Comparison of ENCODE assay signal across 8 cellular contexts in genomic region chr22:30668306-30668655, GRCh38. TPM values are rescaled to one million over a fixed set of nuclear protein-coding genes. Genes with fewer than 3 reads are reported as not detected.
DNase-seq lines count a peak whose midpoint lies in the region; ATAC-seq and TF ChIP-seq lines count a peak whose summit lies in the region.

No MANE protein-coding gene starts in this region.

- H3K79me2 ChIP-seq in DOHH2 (ENCODE audit: control insufficient read depth, low read length) (no peaks in the 10 kb centered on the region), Loucy (ENCODE audit: insufficient read depth, low read length) (no peaks in the 10 kb centered on the region)

- H3K9me2 ChIP-seq in DOHH2 (replicated peaks; ENCODE audit: control insufficient read depth, low read length) (no peaks in the 10 kb centered on the region), Loucy (replicated peaks; ENCODE audit: low read depth, low read length) (no peaks in the 10 kb centered on the region)

- H2AFZ ChIP-seq in Loucy (ENCODE audit: low read length) (peak overlapping the region; percentile 83), neuron (ENCODE audit: low read depth, low read length) (peak overlapping the region; percentile 86)

- no peak for DNase-seq in dermis blood vessel endothelial cell
- DNase-seq in C1 segment of cervical spinal cord (lab: John Stamatoyannopoulos, UW): no peak
- no peak for DNase-seq in NCI-H1436 treated with DMSO at 0.1 percent for 48 hours (lab: John Stamatoyannopoulos, UW)

- no peaks in the 10 kb centered on the region for H3K36me3 ChIP-seq in DOHH2 (ENCODE audit: control insufficient read depth, low read length)
- H3K36me3 ChIP-seq in Loucy (ENCODE audit: insufficient read depth, low read length): no peaks in the 10 kb centered on the region
- no peaks in the 10 kb centered on the region for H3K36me3 ChIP-seq in ectodermal cell (ENCODE audit: control insufficient read depth, insufficient read depth, low read length)
- H3K36me3 ChIP-seq in neuron (ENCODE audit: insufficient read depth, low read length): no peaks in the 10 kb centered on the region

- no peak for ATAC-seq in GM19455 (IDR thresholded peaks at IDR 0.05; ENCODE audit: unreplicated experiment)

- no peaks in the 10 kb centered on the region for H4K20me1 ChIP-seq in DOHH2 (ENCODE audit: control insufficient read depth, insufficient read depth, low read depth, low read length)
- no peaks in the 10 kb centered on the region for H4K20me1 ChIP-seq in Loucy (ENCODE audit: insufficient read depth, low read length, poor library complexity, severe bottlenecking)

- no peak overlapping the region for H3K9ac ChIP-seq in Loucy (ENCODE audit: low read depth, low read length, poor library complexity, severe bottlenecking)

- H3K4me3 ChIP-seq in DOHH2 (ENCODE audit: low read length) (peak overlapping the region; percentile 94), Loucy (ENCODE audit: low read length, poor library complexity, severe bottlenecking) (peak overlapping the region; percentile 83), ectodermal cell (ENCODE audit: insufficient read depth, low read depth, low read length) (peak overlapping the region; percentile 57), neuron (ENCODE audit: low read length) (peak overlapping the region; percentile 72)

- 9% methylated on average over 15 of the region's 15 CpGs for WGBS in ectodermal cell, 2 experiments

- H3K4me2 ChIP-seq in DOHH2 (ENCODE audit: low read length) (peak overlapping the region; percentile 84), Loucy (ENCODE audit: low read depth, low read length, poor library complexity, severe bottlenecking) (peak overlapping the region; percentile 96)

- no peaks in the 10 kb centered on the region for H3F3A ChIP-seq in DOHH2 (ENCODE audit: control insufficient read depth, insufficient read depth)
- no peaks in the 10 kb centered on the region for H3F3A ChIP-seq in Loucy (ENCODE audit: low read depth)

- TF ChIP-seq CTCF in DOHH2 (IDR thresholded peaks at IDR 0.05; ENCODE audit: low read depth, low read length, poor library complexity, severe bottlenecking) (no peak), Loucy (conservative IDR thresholded peaks at IDR 0.05; ENCODE audit: low read length) (no peak)

- H3K9me3 ChIP-seq in DOHH2 (ENCODE audit: control insufficient read depth, insufficient read depth, low read length) (no peaks in the 10 kb centered on the region), Loucy (ENCODE audit: insufficient read depth, low read depth, low read length) (no peaks in the 10 kb centered on the region), ectodermal cell (ENCODE audit: control insufficient read depth, low read length) (no peaks in the 10 kb centered on the region), neuron (ENCODE audit: low read length) (no peaks in the 10 kb centered on the region)

- H3K27ac ChIP-seq in DOHH2 (ENCODE audit: low read depth, low read length): no peak overlapping the region
- H3K27ac ChIP-seq in ectodermal cell (ENCODE audit: insufficient read depth, low read depth, low read length, poor library complexity, severe bottlenecking): no peak overlapping the region

- H3K27me3 ChIP-seq in DOHH2 (ENCODE audit: control insufficient read depth, low read length): peaks cover 19% of the 10 kb centered on the region
- H3K27me3 ChIP-seq in Loucy (ENCODE audit: insufficient read depth, low read length, poor library complexity, severe bottlenecking): no peaks in the 10 kb centered on the region
- peaks cover 19% of the 10 kb centered on the region for H3K27me3 ChIP-seq in ectodermal cell (ENCODE audit: control insufficient read depth, insufficient read depth, low read length, poor library complexity, severe bottlenecking)
- peaks cover 8% of the 10 kb centered on the region for H3K27me3 ChIP-seq in neuron (ENCODE audit: insufficient read depth, low read length)

- H3K4me1 ChIP-seq in DOHH2 (ENCODE audit: control insufficient read depth, low read length): peaks cover 13% of the 10 kb centered on the region
- peaks cover 8% of the 10 kb centered on the region for H3K4me1 ChIP-seq in Loucy (ENCODE audit: insufficient read depth, low read length, poor library complexity, severe bottlenecking)
- H3K4me1 ChIP-seq in ectodermal cell (ENCODE audit: control insufficient read depth, insufficient read depth, low read length): peaks cover 6% of the 10 kb centered on the region
- H3K4me1 ChIP-seq in neuron (ENCODE audit: insufficient read depth, low read length): peaks cover 13% of the 10 kb centered on the region

RNA-seq across cellular contexts. Expression of gene DUSP18, which starts 0.6 kb away (rescaled TPM):
- 6.8 TPM for polyA plus RNA-seq in ectodermal cell (2013, experiment 1 of 4)
- polyA plus RNA-seq in ectodermal cell (2013, experiment 2 of 4): 5.8 TPM
- polyA plus RNA-seq in ectodermal cell (2013, experiment 3 of 4): 5.5 TPM
- 5.4 TPM for polyA plus RNA-seq in ectodermal cell (2013, experiment 4 of 4)
- 14.0 and 15.4 TPM in 2 replicates for total RNA-seq in dermis blood vessel endothelial cell

RNA-seq across cellular contexts. Expression of gene OSBP2, which starts 26.4 kb away (rescaled TPM):
- polyA plus RNA-seq in ectodermal cell (2013, experiment 1 of 4): 4.1 TPM
- 5.8 TPM for polyA plus RNA-seq in ectodermal cell (2013, experiment 2 of 4)
- polyA plus RNA-seq in ectodermal cell (2013, experiment 3 of 4): 2.6 TPM
- polyA plus RNA-seq in ectodermal cell (2013, experiment 4 of 4): 3.9 TPM
- total RNA-seq in dermis blood vessel endothelial cell: 14.4 and 18.0 TPM in 2 replicates

RNA-seq across cellular contexts. Expression of gene SLC35E4, which starts 32.7 kb away (rescaled TPM):
- 2.8 TPM for polyA plus RNA-seq in ectodermal cell (2013, experiment 1 of 4)
- 2.3 TPM for polyA plus RNA-seq in ectodermal cell (2013, experiment 2 of 4)
- 2.4 TPM for polyA plus RNA-seq in ectodermal cell (2013, experiment 3 of 4)
- polyA plus RNA-seq in ectodermal cell (2013, experiment 4 of 4): 2.7 TPM
- total RNA-seq in dermis blood vessel endothelial cell: 30.8 and 40.7 TPM in 2 replicates
